1 cellular context compared by ENCODE assay signal in genomic region chr3:119631529-119631928, GRCh38.
TF ChIP-seq lines count a peak whose summit lies in the region.

No MANE protein-coding gene starts in this region.

TF ChIP-seq in IMR-90, 13 proteins besides CTCF, POLR2A, EP300 and RAD21 (continued from another document):
- TF ChIP-seq ELK1 (IDR thresholded peaks at IDR 0.05; ENCODE audit: borderline replicate concordance, low read depth, low read length) (no peak), CHD1 (IDR thresholded peaks at IDR 0.05; ENCODE audit: low read depth, low read length) (no peak)
